ENCODE assay signal across 8 cellular contexts in genomic region chr14:24146622-24146977, GRCh38. TPM values are rescaled to one million over a fixed set of nuclear protein-coding genes. Genes with fewer than 3 reads are reported as not detected.
DNase-seq lines count a peak whose midpoint lies in the region; ATAC-seq, FAIRE-seq and TF ChIP-seq lines count a peak whose summit lies in the region.

No MANE protein-coding gene starts in this region.

- peaks cover 4 to 9% of the 10 kb centered on the region in 2 donors for H3K4me1 ChIP-seq in breast epithelium
- H3K4me1 ChIP-seq in small intestine (ENCODE audit: control insufficient read depth in 2 of 2, insufficient read depth in 1 of 2, low read depth in 1 of 2, low read length in 1 of 2), result peaks cover 8 to 16% of the 10 kb centered on the region in 2 donors

- intact Hi-C loops in breast epithelium (cut with DNase I; ENCODE audit: low total_unique reads), result no loop called here

- peak; percentile 96 for DNase-seq in ACHN
- peak; percentile 94 for DNase-seq in NCI-H2171 treated with DMSO at 0.1 percent for 48 hours (lab: John Stamatoyannopoulos, UW)
- peak; percentile 99 for DNase-seq in WERI-Rb-1
- DNase-seq in breast epithelium (ENCODE audit: low spot score in 2 of 2), result peak; percentile 89 to 97
- peak; percentile 93 for DNase-seq in iPS-NIHi11 (ENCODE audit: low spot score)
- peak; percentile 98 for DNase-seq in small intestine

- H3K27ac ChIP-seq in WERI-Rb-1, result peak overlapping the region; percentile 76
- peak overlapping the region; percentile 86 to 94 for H3K27ac ChIP-seq in breast epithelium
- H3K27ac ChIP-seq in small intestine (ENCODE audit: low read depth in 1 of 2, low read length in 1 of 2), result peak overlapping the region; percentile 90 to 95

- H3K9me3 ChIP-seq in WERI-Rb-1 (ENCODE audit: severe bottlenecking), result no peaks in the 10 kb centered on the region
- H3K9me3 ChIP-seq in breast epithelium, result no peaks in the 10 kb centered on the region
- no peaks in the 10 kb centered on the region for H3K9me3 ChIP-seq in small intestine (ENCODE audit: control insufficient read depth, low read depth)

- ATAC-seq in GM18873 (IDR thresholded peaks at IDR 0.05; ENCODE audit: low FRiP score, unreplicated experiment) (peak; percentile 50), HG03135 (IDR thresholded peaks at IDR 0.05; ENCODE audit: unreplicated experiment) (peak; percentile 59)

- WGBS in small intestine, 3 donors, result 0% methylated on average over 17 of the region's 17 CpGs

- no peak for TF ChIP-seq POLR2A in breast epithelium (IDR thresholded peaks at IDR 0.05)

- H3K27me3 ChIP-seq in WERI-Rb-1 (ENCODE audit: insufficient read depth, low read depth, severe bottlenecking), result no peaks in the 10 kb centered on the region
- H3K27me3 ChIP-seq in breast epithelium, result no peaks in the 10 kb centered on the region
- no peaks in the 10 kb centered on the region for H3K27me3 ChIP-seq in small intestine (ENCODE audit: control insufficient read depth in 2 of 2, insufficient read depth in 2 of 2, low read length in 2 of 2)

- H3K4me3 ChIP-seq in WERI-Rb-1 (ENCODE audit: low read depth, low read length) (peak overlapping the region; percentile 83), breast epithelium (peak overlapping the region; percentile 87 to 95 (median 94)), small intestine (ENCODE audit: low read depth in 1 of 2, low read length in 2 of 2) (peak overlapping the region; percentile 54 to 94)

- in situ Hi-C loops in ACHN (cut with HindIII; ENCODE audit: low pct_ligation_motif_present, low pct_unique_long_range_greater_than_20kb, low sequenced_read_pairs), result no loop called here

- TF ChIP-seq CTCF in WERI-Rb-1 (IDR thresholded peaks at IDR 0.05; ENCODE audit: low read depth, low read length) (no peak), breast epithelium (IDR thresholded peaks at IDR 0.05) (no peak)

- H3K36me3 ChIP-seq in WERI-Rb-1 (peaks cover 47% of the 10 kb centered on the region), breast epithelium (peaks cover 8% of the 10 kb centered on the region), small intestine (ENCODE audit: control insufficient read depth in 2 of 2, insufficient read depth in 2 of 2, low read length in 2 of 2) (peaks cover 5 to 10% of the 10 kb centered on the region in 2 donors)

- no peak for FAIRE-seq in small intestine (lab: Jason Lieb, UNC)

RNA-seq across cellular contexts. Expression of gene PSME2, which starts 0.2 kb away (rescaled TPM):
- total RNA-seq in breast epithelium, result 10 to 100 TPM; 22.1 to 69.2 (median 62.1) TPM
- 100 to 1,000 TPM; 597 to 997 (median 691) TPM for polyA plus RNA-seq in small intestine

RNA-seq across cellular contexts. Expression of gene RNF31, which starts 0.7 kb away (rescaled TPM):
- total RNA-seq in breast epithelium, result 10 to 100 TPM; 29.1 to 43.8 (median 41.0) TPM
- polyA plus RNA-seq in small intestine, result 10 to 100 TPM; 41.4 to 83.0 (median 56.5) TPM

RNA-seq across cellular contexts. Expression of gene EMC9, which starts 5.2 kb away (rescaled TPM):
- total RNA-seq in breast epithelium, result 10 to 100 TPM; 13.4 to 19.0 (median 16.5) TPM
- 10 to 100 TPM; 34.2 to 74.7 (median 48.4) TPM for polyA plus RNA-seq in small intestine

RNA-seq across cellular contexts. Expression of gene PSME1, which starts 10.6 kb away (rescaled TPM):
- 100 to 1,000 TPM in 2 of 3 donors, 10 to 100 TPM in 1; 91.1 to 151 (median 135) TPM for total RNA-seq in breast epithelium
- polyA plus RNA-seq in small intestine, result 100 to 1,000 TPM; 431 to 576 (median 503) TPM

RNA-seq across cellular contexts. Expression of gene IRF9, which starts 14.5 kb away (rescaled TPM):
- total RNA-seq in breast epithelium, result 10 to 100 TPM; 44.6 to 76.0 (median 54.7) TPM
- 10 to 100 TPM; 36.9 to 78.4 (median 48.1) TPM for polyA plus RNA-seq in small intestine

Comparison
In these comparisons a context has a peak if more than half of its experiments do, and no peak if none do; other contexts are left out.
1. Peak in every context shown above with its lines: DNase-seq, ATAC-seq, H3K4me3 ChIP-seq and H3K27ac ChIP-seq.